ENCODE assay signal across 8 cellular contexts in the genomic region with DNA sequence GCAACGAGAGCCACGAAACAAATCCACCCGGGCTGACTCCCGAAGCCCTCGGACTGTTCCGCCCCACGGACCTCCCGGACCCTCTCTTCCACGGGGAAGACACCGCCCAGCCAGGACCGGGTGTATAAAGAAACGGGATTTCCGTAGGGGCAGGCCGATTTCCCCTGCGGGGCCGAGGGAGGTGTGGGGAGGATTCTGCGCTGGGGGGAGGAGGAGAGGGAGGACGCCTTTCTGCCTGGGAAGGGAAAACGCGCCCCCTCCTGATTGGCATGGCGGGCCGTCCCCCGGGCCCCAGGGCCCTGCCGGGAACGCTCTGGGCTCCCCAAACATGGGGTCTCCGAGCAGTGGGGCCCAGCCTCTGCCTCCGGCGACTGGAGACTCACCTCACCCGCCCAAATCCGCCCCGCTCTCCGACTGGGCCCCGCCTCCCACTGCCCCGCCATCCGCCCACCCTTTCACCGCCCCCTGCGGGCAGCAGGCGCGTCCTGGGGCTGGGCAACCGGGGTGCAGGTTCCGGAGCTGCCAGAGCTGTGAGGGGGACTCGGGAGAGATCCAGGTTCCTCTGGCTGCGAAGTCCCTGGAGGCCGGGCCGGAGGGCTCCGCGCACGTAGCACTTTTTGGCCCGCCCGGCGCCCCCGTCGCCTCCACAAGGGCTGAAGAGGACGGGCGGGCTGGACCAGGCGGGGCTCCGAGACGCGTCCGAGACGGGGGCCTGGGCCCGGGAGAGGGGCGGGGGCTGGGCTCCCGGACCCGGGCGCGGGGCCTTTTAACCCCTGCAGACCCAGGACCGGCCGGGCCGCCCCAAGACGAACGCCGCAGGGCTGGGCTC. TPM values are rescaled to one million over a fixed set of nuclear protein-coding genes. Genes with fewer than 3 reads are reported as not detected.
DNase-seq lines count a peak whose midpoint lies in the region; ATAC-seq and TF ChIP-seq lines count a peak whose summit lies in the region.

No MANE protein-coding gene starts in this region.

- peak overlapping the region; percentile 48; the same call in 1 of the 2 replicates for H3K9ac ChIP-seq in HUES48 (ENCODE audit: low read depth, low read length)
- H3K9ac ChIP-seq in liver (ENCODE audit: low read depth in 1 of 2, low read length in 2 of 2) = peak overlapping the region in 1 of 2 donors; percentile 14

- peaks cover 3% of the 10 kb centered on the region; the same call in 1 of the 2 replicates for H3K27me3 ChIP-seq in HUES48 (ENCODE audit: control insufficient read depth, insufficient read depth, low read length)
- H3K27me3 ChIP-seq in WERI-Rb-1 (ENCODE audit: insufficient read depth, low read depth, severe bottlenecking) = no peaks in the 10 kb centered on the region
- no peaks in the 10 kb centered on the region for H3K27me3 ChIP-seq in liver (ENCODE audit: control insufficient read depth in 4 of 4, insufficient read depth in 4 of 4, low read length in 3 of 4)

- H3K4me1 Mint-ChIP-seq in chondrocyte (ENCODE audit: low read depth) = peaks cover 21% of the 10 kb centered on the region

- TF ChIP-seq CTCF in WERI-Rb-1 (IDR thresholded peaks at IDR 0.05; ENCODE audit: low read depth, low read length) (peak; percentile 26), chondrocyte (IDR thresholded peaks at IDR 0.05) (peak; percentile 76), liver (IDR thresholded peaks at IDR 0.05; ENCODE audit: low read depth, low read length, missing input control) (no peak)

- H3K27ac ChIP-seq in HUES48 (ENCODE audit: low read depth, low read length) = peak overlapping the region; percentile 91
- peak overlapping the region; percentile 96 for H3K27ac ChIP-seq in WERI-Rb-1
- peak overlapping the region; percentile 38 to 78 for H3K27ac ChIP-seq in liver (ENCODE audit: low read depth in 1 of 2, low read length in 2 of 2)

- H3K36me3 ChIP-seq in HUES48 (ENCODE audit: control insufficient read depth, insufficient read depth, low read length) = peaks cover 24% of the 10 kb centered on the region
- H3K36me3 ChIP-seq in WERI-Rb-1 = peaks cover 27% of the 10 kb centered on the region
- H3K36me3 ChIP-seq in liver (ENCODE audit: control insufficient read depth in 4 of 4, insufficient read depth in 3 of 4, low read depth in 1 of 4, low read length in 3 of 4) = no peaks in the 10 kb centered on the region

- peak overlapping the region; percentile 73 for H3K4me3 Mint-ChIP-seq in chondrocyte (ENCODE audit: unreplicated experiment)

- H3K9me3 ChIP-seq in HUES48 (ENCODE audit: control insufficient read depth, insufficient read depth, low read length) (peaks cover 8% of the 10 kb centered on the region; the same call in 1 of the 2 replicates), WERI-Rb-1 (ENCODE audit: severe bottlenecking) (peaks cover 9% of the 10 kb centered on the region), liver (ENCODE audit: control insufficient read depth in 4 of 4, low read length in 3 of 4) (no peaks in the 10 kb centered on the region)

- DNase-seq in DMS114 treated with DMSO at 0.1 percent for 48 hours (lab: John Stamatoyannopoulos, UW; ENCODE audit: unreplicated experiment) (peak; percentile 48), WERI-Rb-1 (peak; percentile 82), chondrocyte (ENCODE audit: low spot score) (peak; percentile 88), GM19240 (ENCODE audit: insufficient read length, low spot score) (no peak)
- DNase-seq in stimulated activated CD4-positive, alpha-beta T cell treated with anti-CD3 and anti-CD28 coated beads, TNF-alpha, amount 100 ng/mL, for 4 hours (ENCODE audit: low read depth in 3 of 3) = peak in 2 of 3 experiments; percentile 38 to 42

- H3K36me3 Mint-ChIP-seq in chondrocyte (ENCODE audit: low read depth) = peaks cover 7% of the 10 kb centered on the region

- 3% methylated on average over 73 of the region's 73 CpGs for WGBS in liver

- H3K4me3 ChIP-seq in HUES48 (ENCODE audit: low read depth, low read length) (peak overlapping the region; percentile 95), WERI-Rb-1 (ENCODE audit: low read depth, low read length) (peak overlapping the region; percentile 61), liver (ENCODE audit: low read depth in 1 of 3, low read length in 3 of 3) (peak overlapping the region; percentile 23 to 92 (median 29))

- no peak for TF ChIP-seq RAD21 in liver (IDR thresholded peaks at IDR 0.05)

- H3K4me1 ChIP-seq in HUES48 (ENCODE audit: control insufficient read depth, insufficient read depth, low read length) (peaks cover 5% of the 10 kb centered on the region; the same call in 1 of the 2 replicates), liver (ENCODE audit: control insufficient read depth in 4 of 4, insufficient read depth in 4 of 4, low read length in 3 of 4) (peaks cover 2 to 19% (median 6%) of the 10 kb centered on the region in 4 donors)

- no peak overlapping the region for H3K27ac Mint-ChIP-seq in chondrocyte (ENCODE audit: unreplicated experiment)

- H3K9me3 Mint-ChIP-seq in chondrocyte (ENCODE audit: low read depth) = no peaks in the 10 kb centered on the region

- ATAC-seq in GM21423 (IDR thresholded peaks at IDR 0.05; ENCODE audit: unreplicated experiment) = peak; percentile 48

- no peaks in the 10 kb centered on the region for H3K27me3 Mint-ChIP-seq in chondrocyte (ENCODE audit: low read depth)

TF ChIP-seq in liver, 16 proteins besides CTCF, POLR2A, EP300 and RAD21 (continues in another document):
- TF ChIP-seq EGR1 (IDR thresholded peaks at IDR 0.05; ENCODE audit: low read depth in 2 of 2) = no peak
- TF ChIP-seq GABPA (IDR thresholded peaks at IDR 0.05 in 1 of 2, conservative IDR thresholded peaks at IDR 0.05 in 1 of 2) = no peak
- no peak for TF ChIP-seq HNF4A (conservative IDR thresholded peaks at IDR 0.05)
- TF ChIP-seq, protein P1, sequence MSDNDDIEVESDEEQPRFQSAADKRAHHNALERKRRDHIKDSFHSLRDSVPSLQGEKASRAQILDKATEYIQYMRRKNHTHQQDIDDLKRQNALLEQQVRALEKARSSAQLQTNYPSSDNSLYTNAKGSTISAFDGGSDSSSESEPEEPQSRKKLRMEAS (IDR thresholded peaks at IDR 0.05) = no peak
- no peak for TF ChIP-seq RXRA (IDR thresholded peaks at IDR 0.05)
- no peak for TF ChIP-seq SP1 (IDR thresholded peaks at IDR 0.05)
- TF ChIP-seq FOXA2 (IDR thresholded peaks at IDR 0.05) = no peak
- no peak for TF ChIP-seq TAF1 (conservative IDR thresholded peaks at IDR 0.05)
- TF ChIP-seq HNF4G (IDR thresholded peaks at IDR 0.05) = no peak
- TF ChIP-seq ATF3 (IDR thresholded peaks at IDR 0.05) = no peak
- no peak for TF ChIP-seq REST (IDR thresholded peaks at IDR 0.05)
- TF ChIP-seq, protein P2, sequence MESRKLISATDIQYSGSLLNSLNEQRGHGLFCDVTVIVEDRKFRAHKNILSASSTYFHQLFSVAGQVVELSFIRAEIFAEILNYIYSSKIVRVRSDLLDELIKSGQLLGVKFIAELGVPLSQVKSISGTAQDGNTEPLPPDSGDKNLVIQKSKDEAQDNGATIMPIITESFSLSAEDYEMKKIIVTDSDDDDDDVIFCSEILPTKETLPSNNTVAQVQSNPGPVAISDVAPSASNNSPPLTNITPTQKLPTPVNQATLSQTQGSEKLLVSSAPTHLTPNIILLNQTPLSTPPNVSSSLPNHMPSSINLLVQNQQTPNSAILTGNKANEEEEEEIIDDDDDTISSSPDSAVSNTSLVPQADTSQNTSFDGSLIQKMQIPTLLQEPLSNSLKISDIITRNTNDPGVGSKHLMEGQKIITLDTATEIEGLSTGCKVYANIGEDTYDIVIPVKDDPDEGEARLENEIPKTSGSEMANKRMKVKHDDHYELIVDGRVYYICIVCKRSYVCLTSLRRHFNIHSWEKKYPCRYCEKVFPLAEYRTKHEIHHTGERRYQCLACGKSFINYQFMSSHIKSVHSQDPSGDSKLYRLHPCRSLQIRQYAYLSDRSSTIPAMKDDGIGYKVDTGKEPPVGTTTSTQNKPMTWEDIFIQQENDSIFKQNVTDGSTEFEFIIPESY (IDR thresholded peaks at IDR 0.05) = no peak
- no peak for TF ChIP-seq JUND (IDR thresholded peaks at IDR 0.05)

RNA-seq across cellular contexts. Expression of gene PPDPF, which starts 0.6 kb away (rescaled TPM):
- total RNA-seq in chondrocyte = 245 to 268 TPM (median 261 TPM) in 3 replicates
- total RNA-seq in liver = 10 to 100 TPM; 25.1 to 25.5 TPM
- 100 to 1,000 TPM in 1 of 2 donors, 1 to 10 TPM in 1; 8.3 to 196 TPM for polyA plus RNA-seq in liver

RNA-seq across cellular contexts. Expression of gene PTK6, which starts 17.2 kb away (rescaled TPM):
- total RNA-seq in chondrocyte = not detected in 3 replicates
- 1 to 10 TPM in 1 of 2 donors, under 1 TPM in 1; 0.05 to 1.2 TPM for total RNA-seq in liver
- under 1 TPM; 0.11 to 0.36 TPM for polyA plus RNA-seq in liver

RNA-seq across cellular contexts. Expression of gene EEF1A2, which starts 21.1 kb away (rescaled TPM):
- 0.34 to 6.5 TPM (median 5.5 TPM) in 3 replicates for total RNA-seq in chondrocyte
- under 1 TPM in 1 of 2 donors, not detected in 1; 0.05 TPM for total RNA-seq in liver
- under 1 TPM in 1 of 2 donors, not detected in 1; 0.12 TPM for polyA plus RNA-seq in liver

RNA-seq across cellular contexts. Expression of gene SRMS, which starts 27.6 kb away (rescaled TPM):
- total RNA-seq in chondrocyte (not detected in 3 replicates), liver (not detected)
- not detected for polyA plus RNA-seq in liver

RNA-seq across cellular contexts. Expression of gene FNDC11, which starts 34.0 kb away (rescaled TPM):
- total RNA-seq in chondrocyte = 0.25 to 0.38 TPM in 2 of 3 replicates, not detected in the other
- total RNA-seq in liver = under 1 TPM in 1 of 2 donors, not detected in 1; under 0.01 TPM
- under 1 TPM in 1 of 2 donors, not detected in 1; 0.01 TPM for polyA plus RNA-seq in liver

Comparison
In these comparisons a context has a peak if more than half of its experiments do, and no peak if none do; other contexts are left out.
1. H3K4me3 ChIP-seq: peak in every context shown above with its lines; median percentile 95 in HUES48; 61 in WERI-Rb-1; 29 in liver.